ENCODE assay signal across 28 cellular contexts in the genomic region with DNA sequence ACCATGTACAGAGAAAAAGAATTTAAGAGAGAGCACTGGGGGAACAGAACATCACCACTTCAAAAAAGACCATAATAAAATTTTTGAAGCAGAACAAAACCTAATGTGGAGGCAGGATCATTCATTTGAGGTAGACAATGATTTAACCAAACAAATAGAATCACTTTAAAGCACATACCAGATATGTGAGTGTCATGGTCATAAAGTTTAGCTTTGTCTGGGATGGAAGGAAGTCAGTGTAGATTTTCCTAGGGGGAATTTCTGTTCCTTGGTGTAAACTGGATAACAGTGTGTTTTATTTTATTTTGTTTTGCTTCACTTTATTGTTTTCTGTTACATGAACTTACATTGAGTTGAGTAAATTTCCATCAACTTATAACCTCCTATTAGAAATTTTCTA.
DNase-seq lines count a peak whose midpoint lies in the region; ATAC-seq and TF ChIP-seq lines count a peak whose summit lies in the region.
"Had no signal": no experiment of that assay in that cellular context is flagged by ENCODE, and none has a peak within 500 bp of the region (broad histone marks: within the 10 kb centered on the region; RNA-seq: fewer than 3 reads in every experiment).

No MANE protein-coding gene starts in this region.

- no peak for TF ChIP-seq CTCF in osteoblast (IDR thresholded peaks at IDR 0.05; ENCODE audit: extremely low read depth, low read depth, low read length)
- no peak for TF ChIP-seq CTCF in Calu3 (IDR thresholded peaks at IDR 0.05; ENCODE audit: unreplicated experiment)

- H3K27ac ChIP-seq in osteoblast (ENCODE audit: low read depth, low read length): peak overlapping the region; percentile 88
- H3K27ac ChIP-seq: foreskin keratinocyte, vagina, WERI-Rb-1 had no signal

- peaks cover 56% of the 10 kb centered on the region for H3K36me3 Mint-ChIP-seq in dendritic cell treated with granulocyte-macrophage colony-stimulating factor and Interleukin-4, amounts not matched to agents 40 ng/mL and 50 ng/mL, for 4 days (ENCODE audit: low read depth)
- peaks cover 22% of the 10 kb centered on the region for H3K36me3 Mint-ChIP-seq in Calu3 (ENCODE audit: insufficient read depth, unreplicated experiment)

- in situ Hi-C loops in ACHN (cut with HindIII; ENCODE audit: low pct_ligation_motif_present, low pct_unique_long_range_greater_than_20kb, low sequenced_read_pairs): no loop called here

- peaks cover 57% of the 10 kb centered on the region for H3K9me3 Mint-ChIP-seq in dendritic cell treated with granulocyte-macrophage colony-stimulating factor and Interleukin-4, amounts not matched to agents 40 ng/mL and 50 ng/mL, for 4 days
- peaks cover 8% of the 10 kb centered on the region for H3K9me3 Mint-ChIP-seq in Calu3 (ENCODE audit: low read depth, unreplicated experiment)

- H3K27me3 Mint-ChIP-seq in dendritic cell treated with granulocyte-macrophage colony-stimulating factor and Interleukin-4, amounts not matched to agents 40 ng/mL and 50 ng/mL, for 4 days: no peaks in the 10 kb centered on the region
- H3K27me3 Mint-ChIP-seq in Calu3 (ENCODE audit: unreplicated experiment): no peaks in the 10 kb centered on the region
- H3K27me3 Mint-ChIP-seq: activated CD4-positive, alpha-beta T cell treated with anti-CD3 and anti-CD28 coated beads, Interleukin-2, amount 10 ng/mL, durations not matched to agents 24 days and 14 days; activated naive CD8-positive, alpha-beta T cell treated with anti-CD3 and anti-CD28 coated beads, Interleukin-2, amount 50 U/mL, for 24 hours; progenitor cell of endocrine pancreas; stimulated activated naive CD8-positive, alpha-beta T cell treated with anti-CD3 and anti-CD28 coated beads, Interleukin-15, Interleukin-2, amounts not matched to agents 100 ng/mL and 50 ng/mL, for 24 hours had no signal

- H4K20me1 ChIP-seq in osteoblast (ENCODE audit: insufficient read depth, low read length): no peaks in the 10 kb centered on the region

- H3K4me1 Mint-ChIP-seq in dendritic cell treated with granulocyte-macrophage colony-stimulating factor and Interleukin-4, amounts not matched to agents 40 ng/mL and 50 ng/mL, for 4 days (ENCODE audit: low read depth): peaks cover 28% of the 10 kb centered on the region
- H3K4me1 Mint-ChIP-seq in Calu3 (ENCODE audit: low read depth, unreplicated experiment): peaks cover 10% of the 10 kb centered on the region

- DNase-seq in ACHN: peak; percentile 39
- peak; percentile 70 for DNase-seq in M059J (ENCODE audit: low read depth)
- DNase-seq in osteoblast (ENCODE audit: insufficient read length, low spot score, missing footprints): no peak
- no peak for DNase-seq in Calu3
- DNase-seq in NCI-H1436 (lab: John Stamatoyannopoulos, UW): no peak
- no peak for DNase-seq in amygdala (lab: John Stamatoyannopoulos, UW)
- DNase-seq: activated CD4-positive, alpha-beta T cell treated with anti-CD3 and anti-CD28 coated beads, Interleukin-2, amount 10 ng/mL, durations not matched to agents 24 days and 14 days; activated naive CD8-positive, alpha-beta T cell treated with anti-CD3 and anti-CD28 coated beads, Interleukin-2, amount 50 U/mL, for 24 hours; activated T-cell treated with anti-CD3 and anti-CD28 coated beads, Interleukin-2, amount 50 U/mL, for 4 hours; BE2C; DMS53; GF-D8; left colon; mammary epithelial cell; NCI-H1105; NCI-H2029; Right ventricle myocardium superior; SW 1271; T1000; WERI-Rb-1 had no signal

- peaks cover 51% of the 10 kb centered on the region for H3K4me1 ChIP-seq in osteoblast (ENCODE audit: insufficient read depth, low read length)
- H3K4me1 ChIP-seq: BE2C, foreskin keratinocyte had no signal

- H3K9me3 ChIP-seq in osteoblast (ENCODE audit: low read depth, low read length): peaks cover 9% of the 10 kb centered on the region
- H3K9me3 ChIP-seq: BE2C, vagina had no signal

- peaks cover 66% of the 10 kb centered on the region for H3K79me2 ChIP-seq in osteoblast (ENCODE audit: insufficient read depth, low read length)

- ATAC-seq in HG03521 (IDR thresholded peaks at IDR 0.05; ENCODE audit: unreplicated experiment): no peak
- ATAC-seq: activated naive CD8-positive, alpha-beta T cell treated with anti-CD3 and anti-CD28 coated beads, Interleukin-2, amount 50 U/mL, for 24 hours; activated T-cell treated with anti-CD3 and anti-CD28 coated beads, Interleukin-2, amount 50 U/mL, for 4 hours; esophagus mucosa; foreskin keratinocyte; left colon had no signal

- no peak overlapping the region for H3K4me3 ChIP-seq in osteoblast (ENCODE audit: insufficient read depth, low read length)
- H3K4me3 ChIP-seq: thoracic aorta, vagina had no signal

- no peak overlapping the region for H3K4me2 ChIP-seq in osteoblast (ENCODE audit: insufficient read depth, low read length)

- H3K4me3 Mint-ChIP-seq in dendritic cell treated with granulocyte-macrophage colony-stimulating factor and Interleukin-4, amounts not matched to agents 40 ng/mL and 50 ng/mL, for 4 days: no peak overlapping the region
- no peak overlapping the region for H3K4me3 Mint-ChIP-seq in Calu3 (ENCODE audit: low read depth, unreplicated experiment)
- H3K4me3 Mint-ChIP-seq: activated CD4-positive, alpha-beta T cell treated with anti-CD3 and anti-CD28 coated beads, Interleukin-2, amount 10 ng/mL, durations not matched to agents 24 days and 14 days; activated naive CD8-positive, alpha-beta T cell treated with anti-CD3 and anti-CD28 coated beads, Interleukin-2, amount 50 U/mL, for 24 hours; activated T-cell treated with anti-CD3 and anti-CD28 coated beads, Interleukin-2, amount 50 U/mL, for 4 hours; stimulated activated naive CD8-positive, alpha-beta T cell treated with anti-CD3 and anti-CD28 coated beads, Interleukin-15, Interleukin-2, amounts not matched to agents 100 ng/mL and 50 ng/mL, for 24 hours had no signal

- H3K27ac Mint-ChIP-seq in dendritic cell treated with granulocyte-macrophage colony-stimulating factor and Interleukin-4, amounts not matched to agents 40 ng/mL and 50 ng/mL, for 4 days: peak overlapping the region; percentile 80
- H3K27ac Mint-ChIP-seq in Calu3 (ENCODE audit: unreplicated experiment): no peak overlapping the region
- H3K27ac Mint-ChIP-seq: activated CD4-positive, alpha-beta T cell treated with anti-CD3 and anti-CD28 coated beads, Interleukin-2, amount 10 ng/mL, durations not matched to agents 24 days and 14 days; activated naive CD8-positive, alpha-beta T cell treated with anti-CD3 and anti-CD28 coated beads, Interleukin-2, amount 50 U/mL, for 24 hours; progenitor cell of endocrine pancreas; stimulated activated naive CD8-positive, alpha-beta T cell treated with anti-CD3 and anti-CD28 coated beads, Interleukin-15, Interleukin-2, amounts not matched to agents 100 ng/mL and 50 ng/mL, for 24 hours had no signal

- CTCF ChIA-PET in Calu3 (lab: Charles Lee): no interaction called here

- H3K27me3 ChIP-seq in osteoblast (ENCODE audit: insufficient read depth, low read length): no peaks in the 10 kb centered on the region
- H3K27me3 ChIP-seq: BE2C, foreskin keratinocyte, vagina had no signal

- no peak overlapping the region for H2AFZ ChIP-seq in osteoblast (ENCODE audit: low read length)

- BruUV-seq in Calu3 (replicated peaks; lab: Mats Ljungman, UMichigan): no TSS peak

- peaks cover 95% of the 10 kb centered on the region for H3K36me3 ChIP-seq in osteoblast (ENCODE audit: insufficient read depth, low read length)
- H3K36me3 ChIP-seq: BE2C, WERI-Rb-1 had no signal

- intact Hi-C loops in dendritic cell treated with granulocyte-macrophage colony-stimulating factor and Interleukin-4, amounts not matched to agents 40 ng/mL and 50 ng/mL, for 4 days (cut with micrococcal nuclease): no loop called here
- intact Hi-C loops in Calu3 (cut with micrococcal nuclease; ENCODE audit: unreplicated experiment): no loop called here

Comparison
In these comparisons a context has a peak if more than half of its experiments do, and no peak if none do; other contexts are left out.
1. DNase-seq: peak in ACHN (single experiment) and M059J (single experiment); none in osteoblast (single experiment), Calu3 (single experiment), NCI-H1436 (single experiment) and amygdala (0 of 56).